In the genomic region with DNA sequence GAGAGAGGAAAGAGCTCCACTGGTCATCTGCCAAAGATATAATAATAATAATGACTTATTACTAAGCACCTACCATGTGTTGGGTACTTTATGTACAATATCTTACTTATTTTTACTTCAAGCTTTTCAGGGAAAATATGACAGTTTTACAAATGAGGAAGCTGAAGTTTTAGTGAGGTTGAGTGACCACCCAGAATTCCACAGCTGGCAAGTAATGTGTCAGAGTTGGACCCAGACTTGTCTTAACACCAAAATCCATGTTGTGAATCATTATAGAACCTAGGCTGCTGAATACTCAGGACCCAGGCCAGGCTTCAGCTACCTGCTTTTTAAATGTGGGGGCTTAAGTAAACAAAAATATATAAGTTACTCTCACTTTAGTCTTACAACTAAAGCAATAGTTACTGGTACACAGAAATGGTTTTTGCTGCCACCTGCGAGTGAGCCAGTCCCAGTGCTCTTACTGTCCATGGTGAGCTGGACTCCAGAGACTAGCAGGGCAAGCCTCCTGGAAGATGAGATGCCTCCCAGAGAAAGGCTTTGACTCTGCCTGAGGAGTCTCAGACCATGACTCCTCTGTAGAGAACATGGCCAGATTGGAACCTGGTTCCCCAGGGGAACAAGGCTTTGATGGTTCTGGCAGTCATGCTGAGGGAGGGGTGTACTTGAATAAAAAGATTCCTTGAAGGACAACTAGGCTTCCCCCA, we compare ENCODE assay signal across 11 cellular contexts. TPM values are rescaled to one million over a fixed set of nuclear protein-coding genes. Genes with fewer than 3 reads are reported as not detected.
DNase-seq lines count a peak whose midpoint lies in the region; ATAC-seq and TF ChIP-seq lines count a peak whose summit lies in the region.
"Had no signal": no experiment of that assay in that cellular context is flagged by ENCODE, and none has a peak within 500 bp of the region (broad histone marks: within the 10 kb centered on the region; RNA-seq: fewer than 3 reads in every experiment).

No MANE protein-coding gene starts in this region.

- TF ChIP-seq CTCF in CD14-positive monocyte (IDR thresholded peaks at IDR 0.05) (no peak), Panc1 (IDR thresholded peaks at IDR 0.05) (no peak), esophagus muscularis mucosa (IDR thresholded peaks at IDR 0.05) (no peak), progenitor cell of endocrine pancreas (IDR thresholded peaks at IDR 0.05; ENCODE audit: unreplicated experiment) (no peak), nephron progenitor cell (IDR thresholded peaks at IDR 0.05) (no peak), GM20000 (IDR thresholded peaks at IDR 0.05; ENCODE audit: extremely low read depth, missing control alignments) (no peak)

- BruUV-seq in Panc1 (replicated peaks; lab: Mats Ljungman, UMichigan), result no TSS peak

- H3K4me1 Mint-ChIP-seq in CD14-positive monocyte (peaks cover 40% of the 10 kb centered on the region), progenitor cell of endocrine pancreas (ENCODE audit: low read depth) (peaks cover 48% of the 10 kb centered on the region), nephron progenitor cell (peaks cover 56% of the 10 kb centered on the region)
- H3K4me1 Mint-ChIP-seq in CD4-positive, alpha-beta memory T cell, result no peaks in the 10 kb centered on the region
- H3K4me1 Mint-ChIP-seq: CD8-positive, alpha-beta memory T cell; stimulated activated effector memory CD8-positive, alpha-beta T cell treated with anti-CD3 and anti-CD28 coated beads, Interleukin-12 subunit alpha, Interleukin-12 subunit beta, amount 100 ng/mL, for 72 hours had no signal

- no peaks in the 10 kb centered on the region for H3K27me3 ChIP-seq in Panc1 (ENCODE audit: control insufficient read depth, insufficient read depth, low read length)
- no peaks in the 10 kb centered on the region for H3K27me3 ChIP-seq in esophagus muscularis mucosa
- no peaks in the 10 kb centered on the region for H3K27me3 ChIP-seq in CD4-positive, alpha-beta memory T cell (ENCODE audit: insufficient read depth, low read length)

- no peaks in the 10 kb centered on the region for H3K27me3 Mint-ChIP-seq in CD14-positive monocyte (ENCODE audit: low read depth in 3 of 3)
- H3K27me3 Mint-ChIP-seq in progenitor cell of endocrine pancreas, result no peaks in the 10 kb centered on the region
- H3K27me3 Mint-ChIP-seq in nephron progenitor cell (ENCODE audit: low read depth, poor library complexity), result no peaks in the 10 kb centered on the region
- no peaks in the 10 kb centered on the region for H3K27me3 Mint-ChIP-seq in CD4-positive, alpha-beta memory T cell
- H3K27me3 Mint-ChIP-seq: CD8-positive, alpha-beta memory T cell had no signal

- no peak for ATAC-seq in Panc1
- ATAC-seq: stimulated activated effector memory CD8-positive, alpha-beta T cell treated with anti-CD3 and anti-CD28 coated beads, Interleukin-12 subunit alpha, Interleukin-12 subunit beta, amount 100 ng/mL, for 72 hours had no signal

- H3K4me3 ChIP-seq in Panc1 (ENCODE audit: low read depth in 2 of 2, low read length in 2 of 2) (no peak overlapping the region), esophagus muscularis mucosa (no peak overlapping the region)
- H3K4me3 ChIP-seq in CD4-positive, alpha-beta memory T cell (ENCODE audit: low read length in 2 of 2), result no peak overlapping the region

- TF ChIP-seq EP300 in esophagus muscularis mucosa (IDR thresholded peaks at IDR 0.05), result no peak

- no peak for TF ChIP-seq POLR2A in esophagus muscularis mucosa (IDR thresholded peaks at IDR 0.05; ENCODE audit: low read depth)

- peaks cover 0 to 6% of the 10 kb centered on the region in 2 donors for H3K36me3 Mint-ChIP-seq in CD14-positive monocyte
- H3K36me3 Mint-ChIP-seq in progenitor cell of endocrine pancreas (ENCODE audit: insufficient read depth), result no peaks in the 10 kb centered on the region
- no peaks in the 10 kb centered on the region for H3K36me3 Mint-ChIP-seq in nephron progenitor cell (ENCODE audit: low read depth)
- no peaks in the 10 kb centered on the region for H3K36me3 Mint-ChIP-seq in CD4-positive, alpha-beta memory T cell
- H3K36me3 Mint-ChIP-seq: CD8-positive, alpha-beta memory T cell; stimulated activated effector memory CD8-positive, alpha-beta T cell treated with anti-CD3 and anti-CD28 coated beads, Interleukin-12 subunit alpha, Interleukin-12 subunit beta, amount 100 ng/mL, for 72 hours had no signal

- H3K27ac ChIP-seq in Panc1 (ENCODE audit: low read length), result peak overlapping the region; percentile 100
- peak overlapping the region; percentile 80 to 87 (median 85) for H3K27ac ChIP-seq in esophagus muscularis mucosa (replicated peaks in 1 of 4)
- no peak overlapping the region for H3K27ac ChIP-seq in CD4-positive, alpha-beta memory T cell (ENCODE audit: low read depth, low read length)

- no peaks in the 10 kb centered on the region for H3K9me3 Mint-ChIP-seq in CD14-positive monocyte
- H3K9me3 Mint-ChIP-seq in progenitor cell of endocrine pancreas (ENCODE audit: low read depth), result no peaks in the 10 kb centered on the region
- H3K9me3 Mint-ChIP-seq in nephron progenitor cell, result no peaks in the 10 kb centered on the region
- no peaks in the 10 kb centered on the region for H3K9me3 Mint-ChIP-seq in CD4-positive, alpha-beta memory T cell
- H3K9me3 Mint-ChIP-seq: CD8-positive, alpha-beta memory T cell; stimulated activated effector memory CD8-positive, alpha-beta T cell treated with anti-CD3 and anti-CD28 coated beads, Interleukin-12 subunit alpha, Interleukin-12 subunit beta, amount 100 ng/mL, for 72 hours had no signal

- H3K27ac Mint-ChIP-seq in CD14-positive monocyte (peak overlapping the region in 5 of 7 donors; percentile 16 to 80 (median 57)), progenitor cell of endocrine pancreas (peak overlapping the region; percentile 97), nephron progenitor cell (no peak overlapping the region)
- H3K27ac Mint-ChIP-seq in CD4-positive, alpha-beta memory T cell, result no peak overlapping the region
- H3K27ac Mint-ChIP-seq: CD8-positive, alpha-beta memory T cell; stimulated activated effector memory CD8-positive, alpha-beta T cell treated with anti-CD3 and anti-CD28 coated beads, Interleukin-12 subunit alpha, Interleukin-12 subunit beta, amount 100 ng/mL, for 72 hours had no signal

- H3K36me3 ChIP-seq in Panc1 (ENCODE audit: control insufficient read depth, insufficient read depth, low read length), result no peaks in the 10 kb centered on the region
- H3K36me3 ChIP-seq in esophagus muscularis mucosa, result no peaks in the 10 kb centered on the region
- no peaks in the 10 kb centered on the region for H3K36me3 ChIP-seq in CD4-positive, alpha-beta memory T cell (ENCODE audit: insufficient read depth, low read length)

- intact Hi-C loops in CD14-positive monocyte (cut with micrococcal nuclease) (no loop called here), Panc1 (cut with micrococcal nuclease; ENCODE audit: unreplicated experiment) (loop anchor here (5.0 to 10.0 kb wide), 2 partner anchors 32 to 85 kb away; a partner anchor contains a TSS), esophagus muscularis mucosa (cut with DNase I) (no loop called here)
- intact Hi-C loops in CD4-positive, alpha-beta memory T cell (cut with micrococcal nuclease), result no loop called here

- POLR2A ChIA-PET in Panc1 (lab: Charles Lee), result interaction anchor here (0.6 kb wide), 2 partner anchors 282 to 405 kb away, joined by 3 to 4 read pairs; no protein-coding TSS in a partner anchor
- POLR2A ChIA-PET in CD4-positive, alpha-beta memory T cell (lab: Charles Lee; ENCODE audit: partially characterized antibody), result no interaction called here

- WGBS in esophagus muscularis mucosa, result 75% methylated on average over 1 of the region's 1 CpG

- H3K4me1 ChIP-seq in Panc1 (ENCODE audit: control insufficient read depth, insufficient read depth, low read length) (peaks cover 85% of the 10 kb centered on the region), esophagus muscularis mucosa (peaks cover 73 to 93% (median 93%) of the 10 kb centered on the region in 4 donors)
- H3K4me1 ChIP-seq in CD4-positive, alpha-beta memory T cell (ENCODE audit: insufficient read depth, low read length), result no peaks in the 10 kb centered on the region

- in situ Hi-C loops in Panc1 (cut with HindIII; ENCODE audit: low pct_unique_long_range_greater_than_20kb, low sequenced_read_pairs), result no loop called here

- H3K9me3 ChIP-seq in Panc1 (ENCODE audit: control insufficient read depth, insufficient read depth, low read depth, low read length) (no peaks in the 10 kb centered on the region), esophagus muscularis mucosa (no peaks in the 10 kb centered on the region)
- no peaks in the 10 kb centered on the region for H3K9me3 ChIP-seq in CD4-positive, alpha-beta memory T cell (ENCODE audit: control insufficient read depth in 1 of 2, low read length in 2 of 2)

- no peak for DNase-seq in CD14-positive monocyte (ENCODE audit: low spot score)
- DNase-seq in Panc1 (ENCODE audit: low read depth, low spot score), result no peak
- no peak for DNase-seq in esophagus muscularis mucosa (ENCODE audit: extremely low spot score)
- no peak for DNase-seq in progenitor cell of endocrine pancreas (ENCODE audit: low spot score, unreplicated experiment)
- no peak for DNase-seq in SW 1271 (lab: John Stamatoyannopoulos, UW)
- DNase-seq in nephron progenitor cell, result no peak
- no peak for DNase-seq in GM20000 (ENCODE audit: low spot score)
- DNase-seq in CD4-positive, alpha-beta memory T cell, result no peak
- DNase-seq: activated CD4-positive, alpha-beta T cell treated with anti-CD3 and anti-CD28 coated beads, Interleukin-2, amount 50 U/mL, for 48 hours; CD8-positive, alpha-beta memory T cell had no signal

- H3K4me3 Mint-ChIP-seq in CD14-positive monocyte (no peak overlapping the region), progenitor cell of endocrine pancreas (ENCODE audit: low read depth) (no peak overlapping the region), nephron progenitor cell (no peak overlapping the region)
- no peak overlapping the region for H3K4me3 Mint-ChIP-seq in CD4-positive, alpha-beta memory T cell
- H3K4me3 Mint-ChIP-seq: stimulated activated effector memory CD8-positive, alpha-beta T cell treated with anti-CD3 and anti-CD28 coated beads, Interleukin-12 subunit alpha, Interleukin-12 subunit beta, amount 100 ng/mL, for 72 hours had no signal

- CTCF ChIA-PET in Panc1 (lab: Charles Lee), result interaction anchor here (2.4 kb wide), 1 partner anchor 34 kb away, joined by 9 read pairs; no protein-coding TSS in a partner anchor
- CTCF ChIA-PET in CD4-positive, alpha-beta memory T cell (lab: Charles Lee; ENCODE audit: partially characterized antibody), result no interaction called here

RNA-seq across cellular contexts. Expression of a gene that starts 29.9 kb away (rescaled TPM):
- polyA plus RNA-seq in CD14-positive monocyte, result 1 to 10 TPM; 2.2 to 3.7 TPM
- total RNA-seq in Panc1 (2021; ENCODE audit: unreplicated experiment) (49.9 TPM), esophagus muscularis mucosa (10 to 100 TPM; 48.0 to 91.2 (median 73.8) TPM), progenitor cell of endocrine pancreas (17.9 and 20.8 TPM in 2 replicates)
- polyA plus RNA-seq in Panc1 (2012; ENCODE audit: insufficient read length), result 30.4 TPM
- under 1 TPM; 0.50 to 0.55 TPM for total RNA-seq in CD4-positive, alpha-beta memory T cell
- under 1 TPM in 1 of 2 donors, not detected in 1; 0.05 TPM for polyA plus RNA-seq in CD4-positive, alpha-beta memory T cell
- polyA plus RNA-seq: CD8-positive, alpha-beta memory T cell had no signal

Comparison
In these comparisons a context has a peak if more than half of its experiments do, and no peak if none do; other contexts are left out.
1. H3K27ac Mint-ChIP-seq: peak in CD14-positive monocyte (5 of 7) and progenitor cell of endocrine pancreas (single experiment); none in nephron progenitor cell (single experiment) and CD4-positive, alpha-beta memory T cell (0 of 7).
2. RNA of a gene that starts 29.9 kb away (total RNA-seq): 48.0 to 91.2 TPM in esophagus muscularis mucosa, 49.9 TPM in Panc1 (single experiment) and 17.9 to 20.8 TPM in progenitor cell of endocrine pancreas; 0.50 to 0.55 TPM in CD4-positive, alpha-beta memory T cell; every median in the first group is over 10 times any median in the second.